In genomic region chr4:20386001-20386740, GRCh38 we compare ENCODE assay signal across 34 cellular contexts.
"Had no signal": no experiment of that assay in that cellular context is flagged by ENCODE, and none has a peak within 500 bp of the region (broad histone marks: within the 10 kb centered on the region; RNA-seq: fewer than 3 reads in every experiment).

No MANE protein-coding gene starts in this region.

- H3K36me3 ChIP-seq: adrenal gland, brain microvascular endothelial cell, breast epithelium had no signal

- FAIRE-seq: astrocyte, colon, TTC549 had no signal

- H3K9me3 ChIP-seq: adrenal gland, body of pancreas, breast epithelium had no signal

- H3K27me3 ChIP-seq: adrenal gland, body of pancreas, brain microvascular endothelial cell, breast epithelium had no signal

- H3K4me3 ChIP-seq: adrenal gland, body of pancreas, breast epithelium had no signal

- H3K4me1 ChIP-seq: adrenal gland, body of pancreas, breast epithelium had no signal

- ATAC-seq: activated CD8-positive, alpha-beta T cell treated with anti-CD3 and anti-CD28 coated beads for 36 hours; activated naive CD4-positive, alpha-beta T cell treated with anti-CD3 and anti-CD28 coated beads, Interleukin-2, amount 50 U/mL, for 72 hours; activated T-cell treated with anti-CD3 and anti-CD28 coated beads, Interleukin-2, amount 50 U/mL, for 4 hours; activated T-cell treated with anti-CD3 and anti-CD28 coated beads, Interleukin-2, amount 50 U/mL, for 72 hours; activated T-helper 17 cell treated with anti-CD3 and anti-CD28 coated beads, Interleukin-2, amount 50 U/mL, for 72 hours; body of pancreas had no signal

- H3K27ac ChIP-seq: adrenal gland, body of pancreas, brain microvascular endothelial cell, breast epithelium, VCaP had no signal

- DNase-seq: activated B cell treated with CpG ODN at 0.5 μM for 24 hours; activated CD4-positive, alpha-beta memory T cell treated with anti-CD3 and anti-CD28 coated beads for 36 hours; activated CD4-positive, alpha-beta T cell treated with anti-CD3 and anti-CD28 coated beads for 4 hours; activated CD4-positive, alpha-beta T cell treated with anti-CD3 and anti-CD28 coated beads, Interleukin-2, amount 10 ng/mL, durations not matched to agents 24 days and 14 days; activated CD4-positive, alpha-beta T cell treated with anti-CD3 and anti-CD28 coated beads, Interleukin-2, amount 50 U/mL, for 1 hour; activated CD4-positive, alpha-beta T cell treated with anti-CD3 and anti-CD28 coated beads, Interleukin-2, amount 50 U/mL, for 4 hours; activated CD4-positive, CD25-positive, alpha-beta regulatory T cell treated with anti-CD3 and anti-CD28 coated beads, Interleukin-2, amount 50 U/mL, for 72 hours; activated CD8-positive, alpha-beta memory T cell treated with anti-CD3 and anti-CD28 coated beads, Interleukin-2, amount 50 U/mL, for 4 hours; activated CD8-positive, alpha-beta T cell treated with anti-CD3 and anti-CD28 coated beads for 36 hours; activated effector memory CD4-positive, alpha-beta T cell treated with anti-CD3 and anti-CD28 coated beads, Interleukin-2, amount 50 U/mL, for 16 hours; activated gamma-delta T cell treated with Interleukin-2 at 50 U/mL for 16 hours; activated naive CD4-positive, alpha-beta T cell; activated naive CD4-positive, alpha-beta T cell treated with anti-CD3 and anti-CD28 coated beads for 36 hours; activated naive CD4-positive, alpha-beta T cell treated with anti-CD3 and anti-CD28 coated beads, Interleukin-2, amount 50 U/mL, for 16 hours; activated naive CD8-positive, alpha-beta T cell treated with anti-CD3 and anti-CD28 coated beads for 36 hours; activated T-cell treated with anti-CD3 and anti-CD28 coated beads for 4 hours; activated T-cell treated with anti-CD3 and anti-CD28 coated beads, Interleukin-2, amount 50 U/mL, for 1 hour; activated T-cell treated with anti-CD3 and anti-CD28 coated beads, Interleukin-2, amount 50 U/mL, for 4 hours; activated T-cell treated with anti-CD3 and anti-CD28 coated beads, Interleukin-2, amount 50 U/mL, for 72 hours; adrenal gland; amniotic stem cell; aorta; body of pancreas; brain microvascular endothelial cell; central memory CD4-positive, alpha-beta T cell; T-helper 2 cell; T-helper 9 cell had no signal
